1 cellular context compared by ENCODE assay signal in the genomic region with DNA sequence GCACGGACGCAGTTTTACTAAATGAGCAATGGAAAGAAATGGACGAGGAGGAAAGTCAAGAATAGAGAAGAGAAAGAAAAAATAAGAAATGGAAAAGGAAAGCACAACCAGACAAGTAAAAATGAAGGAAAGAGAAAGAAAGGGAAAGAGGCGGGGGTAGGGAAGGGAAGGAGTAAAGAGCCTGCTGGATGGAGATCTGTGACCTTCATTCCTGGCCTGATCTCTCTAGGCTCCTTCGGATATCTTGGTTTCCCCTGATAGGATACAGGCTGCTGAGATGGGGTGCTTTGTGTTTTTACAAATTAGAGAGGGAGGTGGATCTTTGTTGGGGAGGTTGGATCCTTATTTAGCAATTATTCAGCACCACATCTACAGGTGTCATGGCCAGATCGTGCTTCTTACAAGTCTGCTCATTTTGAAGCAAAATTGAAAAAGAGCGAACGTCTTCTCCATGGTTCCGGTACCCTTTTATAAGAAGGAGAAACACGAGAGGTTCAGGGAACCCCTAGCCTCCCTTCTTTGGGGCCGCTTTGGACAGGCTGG.
A peak's percentile ranks its signal among the peaks of the same experiment; 100 is the strongest.
TF ChIP-seq lines count a peak whose summit lies in the region.

No MANE protein-coding gene starts in this region.

TF ChIP-seq in HepG2, 621 proteins besides CTCF, POLR2A, EP300 and RAD21:
- TF ChIP-seq, protein P1, sequence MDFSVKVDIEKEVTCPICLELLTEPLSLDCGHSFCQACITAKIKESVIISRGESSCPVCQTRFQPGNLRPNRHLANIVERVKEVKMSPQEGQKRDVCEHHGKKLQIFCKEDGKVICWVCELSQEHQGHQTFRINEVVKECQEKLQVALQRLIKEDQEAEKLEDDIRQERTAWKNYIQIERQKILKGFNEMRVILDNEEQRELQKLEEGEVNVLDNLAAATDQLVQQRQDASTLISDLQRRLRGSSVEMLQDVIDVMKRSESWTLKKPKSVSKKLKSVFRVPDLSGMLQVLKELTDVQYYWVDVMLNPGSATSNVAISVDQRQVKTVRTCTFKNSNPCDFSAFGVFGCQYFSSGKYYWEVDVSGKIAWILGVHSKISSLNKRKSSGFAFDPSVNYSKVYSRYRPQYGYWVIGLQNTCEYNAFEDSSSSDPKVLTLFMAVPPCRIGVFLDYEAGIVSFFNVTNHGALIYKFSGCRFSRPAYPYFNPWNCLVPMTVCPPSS (IDR thresholded peaks at IDR 0.05): no peak
- TF ChIP-seq MAFK (conservative IDR thresholded peaks at IDR 0.05 in 1 of 2, IDR thresholded peaks at IDR 0.05 in 1 of 2; ENCODE audit: low read length in 2 of 2) (no peak), ZNF510 (CRISPR knock-in tag; IDR thresholded peaks at IDR 0.05; ENCODE audit: low read depth) (0 out of 2 replicates have a peak, but pooled peaks have one; percentile 17), ZNF607 (CRISPR knock-in tag; IDR thresholded peaks at IDR 0.05; ENCODE audit: borderline replicate concordance) (no peak), ZNF883 (CRISPR knock-in tag; IDR thresholded peaks at IDR 0.05; ENCODE audit: not compliant biosample characterization) (no peak), TBX2 (CRISPR knock-in tag; IDR thresholded peaks at IDR 0.05; ENCODE audit: borderline replicate concordance) (no peak), PAX8 (CRISPR knock-in tag; IDR thresholded peaks at IDR 0.05; ENCODE audit: borderline replicate concordance) (0 out of 2 replicates have a peak, but pooled peaks have one; percentile 32)
- TF ChIP-seq, protein P2, sequence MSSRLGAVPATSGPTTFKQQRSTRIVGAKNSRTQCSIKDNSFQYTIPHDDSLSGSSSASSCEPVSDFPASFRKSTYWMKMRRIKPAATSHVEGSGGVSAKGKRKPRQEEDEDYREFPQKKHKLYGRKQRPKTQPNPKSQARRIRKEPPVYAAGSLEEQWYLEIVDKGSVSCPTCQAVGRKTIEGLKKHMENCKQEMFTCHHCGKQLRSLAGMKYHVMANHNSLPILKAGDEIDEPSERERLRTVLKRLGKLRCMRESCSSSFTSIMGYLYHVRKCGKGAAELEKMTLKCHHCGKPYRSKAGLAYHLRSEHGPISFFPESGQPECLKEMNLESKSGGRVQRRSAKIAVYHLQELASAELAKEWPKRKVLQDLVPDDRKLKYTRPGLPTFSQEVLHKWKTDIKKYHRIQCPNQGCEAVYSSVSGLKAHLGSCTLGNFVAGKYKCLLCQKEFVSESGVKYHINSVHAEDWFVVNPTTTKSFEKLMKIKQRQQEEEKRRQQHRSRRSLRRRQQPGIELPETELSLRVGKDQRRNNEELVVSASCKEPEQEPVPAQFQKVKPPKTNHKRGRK (CRISPR knock-in tag; IDR thresholded peaks at IDR 0.05): 0 out of 2 replicates have a peak, but pooled peaks have one; percentile 68
- TF ChIP-seq, protein P3, sequence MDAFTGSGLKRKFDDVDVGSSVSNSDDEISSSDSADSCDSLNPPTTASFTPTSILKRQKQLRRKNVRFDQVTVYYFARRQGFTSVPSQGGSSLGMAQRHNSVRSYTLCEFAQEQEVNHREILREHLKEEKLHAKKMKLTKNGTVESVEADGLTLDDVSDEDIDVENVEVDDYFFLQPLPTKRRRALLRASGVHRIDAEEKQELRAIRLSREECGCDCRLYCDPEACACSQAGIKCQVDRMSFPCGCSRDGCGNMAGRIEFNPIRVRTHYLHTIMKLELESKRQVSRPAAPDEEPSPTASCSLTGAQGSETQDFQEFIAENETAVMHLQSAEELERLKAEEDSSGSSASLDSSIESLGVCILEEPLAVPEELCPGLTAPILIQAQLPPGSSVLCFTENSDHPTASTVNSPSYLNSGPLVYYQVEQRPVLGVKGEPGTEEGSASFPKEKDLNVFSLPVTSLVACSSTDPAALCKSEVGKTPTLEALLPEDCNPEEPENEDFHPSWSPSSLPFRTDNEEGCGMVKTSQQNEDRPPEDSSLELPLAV (CRISPR knock-in tag; conservative IDR thresholded peaks at IDR 0.05; ENCODE audit: low read depth): no peak
- TF ChIP-seq, protein P4, sequence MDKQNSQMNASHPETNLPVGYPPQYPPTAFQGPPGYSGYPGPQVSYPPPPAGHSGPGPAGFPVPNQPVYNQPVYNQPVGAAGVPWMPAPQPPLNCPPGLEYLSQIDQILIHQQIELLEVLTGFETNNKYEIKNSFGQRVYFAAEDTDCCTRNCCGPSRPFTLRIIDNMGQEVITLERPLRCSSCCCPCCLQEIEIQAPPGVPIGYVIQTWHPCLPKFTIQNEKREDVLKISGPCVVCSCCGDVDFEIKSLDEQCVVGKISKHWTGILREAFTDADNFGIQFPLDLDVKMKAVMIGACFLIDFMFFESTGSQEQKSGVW (CRISPR knock-in tag; IDR thresholded peaks at IDR 0.05; ENCODE audit: borderline replicate concordance): no peak
